ENCODE assay signal across 8 cellular contexts in the genomic region with DNA sequence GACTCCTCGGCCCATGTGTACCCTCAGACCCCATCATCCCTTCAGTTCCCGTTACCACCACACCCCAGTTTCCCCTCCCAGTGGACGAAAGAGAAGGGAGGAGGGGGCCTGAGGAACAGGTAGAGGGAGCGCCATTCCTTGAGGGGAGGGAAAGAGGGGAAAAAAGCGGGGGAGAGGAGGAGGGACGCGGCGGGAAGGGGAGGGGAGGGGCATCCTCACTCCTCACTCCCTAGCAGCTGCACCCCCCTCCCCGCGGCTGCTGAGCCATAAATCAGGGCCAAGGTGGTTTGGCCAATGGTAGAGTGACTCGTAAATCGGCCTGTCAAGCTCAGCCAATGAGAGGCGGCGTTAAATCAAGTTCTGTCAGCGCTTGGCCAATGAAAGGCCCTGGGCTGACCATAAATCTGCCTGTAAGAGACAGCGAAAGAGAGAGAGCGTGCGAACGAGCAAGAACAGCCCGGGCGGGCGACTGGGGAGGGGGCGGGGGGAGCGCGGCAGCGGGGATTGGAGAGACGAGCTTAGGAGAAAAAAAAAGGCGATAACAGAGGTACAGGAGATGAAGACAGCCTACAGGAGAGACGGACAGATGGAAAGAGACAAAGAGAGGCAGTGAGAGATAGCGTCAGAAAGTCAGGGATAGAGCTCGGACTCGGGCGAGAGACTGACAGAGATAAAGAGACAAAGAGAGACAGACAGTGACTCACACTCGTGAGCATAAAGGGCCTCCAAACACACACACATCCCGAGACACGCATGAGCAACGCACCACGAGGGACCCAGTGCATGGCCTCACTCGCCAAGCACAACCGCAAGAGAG. TPM values are rescaled to one million over a fixed set of nuclear protein-coding genes. Genes with fewer than 3 reads are reported as not detected.
A peak's percentile ranks its signal among the peaks of the same experiment; 100 is the strongest.
DNase-seq lines count a peak whose midpoint lies in the region; ATAC-seq and TF ChIP-seq lines count a peak whose summit lies in the region.

No MANE protein-coding gene starts in this region.

- no peak for TF ChIP-seq POLR2A in erythroblast (IDR thresholded peaks at IDR 0.05; ENCODE audit: low read length)

- H3K79me2 ChIP-seq in OCI-LY1 (ENCODE audit: insufficient read depth, low read length), result no peaks in the 10 kb centered on the region

- no peak for TF ChIP-seq CTCF in OCI-LY1 (IDR thresholded peaks at IDR 0.05; ENCODE audit: low read length)

- no peaks in the 10 kb centered on the region for H3K36me3 ChIP-seq in OCI-LY1 (ENCODE audit: insufficient read depth, low read length)

- peaks cover 30% of the 10 kb centered on the region for H3K4me1 ChIP-seq in OCI-LY1 (ENCODE audit: insufficient read depth, low read length, severe bottlenecking)

- DNase-seq in DMS 273 (lab: John Stamatoyannopoulos, UW; ENCODE audit: unreplicated experiment) (peak; percentile 98), HuH-7 (ENCODE audit: low spot score) (peak; percentile 95), activated T-cell treated with anti-CD3 and anti-CD28 coated beads for 1 hour (ENCODE audit: low read depth) (peak; percentile 86), erythroblast (lab: John Stamatoyannopoulos, UW) (peak; percentile 92), mucosa of gallbladder (ENCODE audit: low spot score) (peak; percentile 98)
- DNase-seq in stimulated activated CD8-positive, alpha-beta memory T cell treated with anti-CD3 and anti-CD28 coated beads, Interleukin-4, amount 100 ng/mL, for 24 hours (ENCODE audit: low read depth), result peak; percentile 84

- H3K4me3 ChIP-seq in OCI-LY1 (ENCODE audit: low read depth, low read length, poor library complexity, severe bottlenecking), result peak overlapping the region; percentile 71

- ATAC-seq in GM21528 (IDR thresholded peaks at IDR 0.05; ENCODE audit: low FRiP score, unreplicated experiment), result peak; percentile 98

- no peaks in the 10 kb centered on the region for H3F3A ChIP-seq in OCI-LY1 (ENCODE audit: insufficient read depth, low read length)

- peak overlapping the region; percentile 81 for H3K9ac ChIP-seq in OCI-LY1 (ENCODE audit: low read length)

- no peak overlapping the region; the same call in 1 of the 2 replicates for H2AFZ ChIP-seq in OCI-LY1 (ENCODE audit: low read length)

- H3K4me2 ChIP-seq in OCI-LY1 (ENCODE audit: low read length), result peak overlapping the region; percentile 96

- H3K27me3 ChIP-seq in OCI-LY1 (ENCODE audit: insufficient read depth, low read length), result no peaks in the 10 kb centered on the region

- H3K9me2 ChIP-seq in OCI-LY1 (ENCODE audit: low read depth, low read length), result no peaks in the 10 kb centered on the region

- no peaks in the 10 kb centered on the region for H3K9me3 ChIP-seq in OCI-LY1 (ENCODE audit: low read length)

- H4K20me1 ChIP-seq in OCI-LY1 (ENCODE audit: insufficient read depth, low read length), result no peaks in the 10 kb centered on the region

- peak overlapping the region; percentile 79 for H3K27ac ChIP-seq in OCI-LY1 (ENCODE audit: low read depth, low read length, poor library complexity, severe bottlenecking)

RNA-seq across cellular contexts. Expression of gene GPR84, which starts 5.1 kb away (rescaled TPM):
- 1.8 TPM for total RNA-seq in mucosa of gallbladder

RNA-seq across cellular contexts. Expression of gene ZNF385A, which starts 25.4 kb away (rescaled TPM):
- 11.4 TPM for total RNA-seq in mucosa of gallbladder

RNA-seq across cellular contexts. Expression of gene COPZ1, which starts 34.2 kb away (rescaled TPM):
- 138 TPM for total RNA-seq in mucosa of gallbladder

RNA-seq across cellular contexts. Expression of gene NFE2, which starts 58.3 kb away (rescaled TPM):
- 0.58 TPM for total RNA-seq in mucosa of gallbladder

RNA-seq across cellular contexts. Expression of gene ITGA5, which starts 59.9 kb away (rescaled TPM):
- 39.3 TPM for total RNA-seq in mucosa of gallbladder

Comparison
In these comparisons a context has a peak if more than half of its experiments do, and no peak if none do; other contexts are left out.
1. Peak in every context shown above with its lines: DNase-seq, ATAC-seq, H3K4me3 ChIP-seq and H3K27ac ChIP-seq.